14 cellular contexts compared by ENCODE assay signal in genomic region chr17:28537219-28537610, GRCh38.
DNase-seq lines count a peak whose midpoint lies in the region; ATAC-seq lines count a peak whose summit lies in the region.
"Had no signal": no experiment of that assay in that cellular context is flagged by ENCODE, and none has a peak within 500 bp of the region (broad histone marks: within the 10 kb centered on the region; RNA-seq: fewer than 3 reads in every experiment).

No MANE protein-coding gene starts in this region.

- no peak for DNase-seq in stimulated activated naive CD8-positive, alpha-beta T cell treated with anti-CD3 and anti-CD28 coated beads, Interleukin-15, amount 100 ng/mL, for 72 hours
- DNase-seq in stimulated activated naive CD8-positive, alpha-beta T cell treated with anti-CD3 and anti-CD28 coated beads, Interleukin-15, Interleukin-2, amounts not matched to agents 100 U/mL and 50 U/mL, for 24 hours: no peak
- DNase-seq in ecto neural progenitor cell (ENCODE audit: low spot score): peak; percentile 47
- DNase-seq in stimulated activated effector memory CD8-positive, alpha-beta T cell treated with anti-CD3 and anti-CD28 coated beads, Interleukin-12 subunit alpha, Interleukin-12 subunit beta, amount 100 ng/mL, for 72 hours (ENCODE audit: low spot score in 2 of 2): no peak
- DNase-seq in stimulated activated naive CD4-positive, alpha-beta T cell (lab: John Stamatoyannopoulos, UW): no peak
- DNase-seq: Caco-2; CD4-positive, CD25-positive, alpha-beta regulatory T cell; CD8-positive, alpha-beta memory T cell; H9 had no signal

- no peaks in the 10 kb centered on the region for H3K27me3 Mint-ChIP-seq in stimulated activated naive CD8-positive, alpha-beta T cell treated with anti-CD3 and anti-CD28 coated beads, Interleukin-15, amount 100 ng/mL, for 72 hours
- H3K27me3 Mint-ChIP-seq: B cell; CD4-positive, CD25-positive, alpha-beta regulatory T cell; CD8-positive, alpha-beta memory T cell had no signal

- H3K27ac Mint-ChIP-seq in stimulated activated naive CD8-positive, alpha-beta T cell treated with anti-CD3 and anti-CD28 coated beads, Interleukin-15, amount 100 ng/mL, for 72 hours: no peak overlapping the region
- peak overlapping the region; percentile 69 for H3K27ac Mint-ChIP-seq in stimulated activated effector memory CD8-positive, alpha-beta T cell treated with anti-CD3 and anti-CD28 coated beads, Interleukin-12 subunit alpha, Interleukin-12 subunit beta, amount 100 ng/mL, for 72 hours
- H3K27ac Mint-ChIP-seq: B cell; CD4-positive, CD25-positive, alpha-beta regulatory T cell; GM23338; H9; IgD-negative memory B cell had no signal

- H3K4me1 Mint-ChIP-seq in stimulated activated naive CD8-positive, alpha-beta T cell treated with anti-CD3 and anti-CD28 coated beads, Interleukin-15, amount 100 ng/mL, for 72 hours: no peaks in the 10 kb centered on the region
- H3K4me1 Mint-ChIP-seq in stimulated activated effector memory CD8-positive, alpha-beta T cell treated with anti-CD3 and anti-CD28 coated beads, Interleukin-12 subunit alpha, Interleukin-12 subunit beta, amount 100 ng/mL, for 72 hours: peaks cover 5% of the 10 kb centered on the region
- H3K4me1 Mint-ChIP-seq: B cell; CD8-positive, alpha-beta memory T cell had no signal

- H3K36me3 Mint-ChIP-seq in stimulated activated effector memory CD8-positive, alpha-beta T cell treated with anti-CD3 and anti-CD28 coated beads, Interleukin-12 subunit alpha, Interleukin-12 subunit beta, amount 100 ng/mL, for 72 hours: no peaks in the 10 kb centered on the region
- H3K36me3 Mint-ChIP-seq: CD4-positive, CD25-positive, alpha-beta regulatory T cell; CD8-positive, alpha-beta memory T cell; IgD-negative memory B cell had no signal

- H3K9me3 Mint-ChIP-seq in stimulated activated naive CD8-positive, alpha-beta T cell treated with anti-CD3 and anti-CD28 coated beads, Interleukin-15, amount 100 ng/mL, for 72 hours: no peaks in the 10 kb centered on the region
- H3K9me3 Mint-ChIP-seq in stimulated activated effector memory CD8-positive, alpha-beta T cell treated with anti-CD3 and anti-CD28 coated beads, Interleukin-12 subunit alpha, Interleukin-12 subunit beta, amount 100 ng/mL, for 72 hours: no peaks in the 10 kb centered on the region
- H3K9me3 Mint-ChIP-seq: CD8-positive, alpha-beta memory T cell; GM23338; H9; IgD-negative memory B cell had no signal

- ATAC-seq in stimulated activated naive CD8-positive, alpha-beta T cell treated with anti-CD3 and anti-CD28 coated beads, Interleukin-15, amount 100 ng/mL, for 72 hours: peak; percentile 19
- no peak for ATAC-seq in stimulated activated naive CD8-positive, alpha-beta T cell treated with anti-CD3 and anti-CD28 coated beads, Interleukin-15, Interleukin-2, amounts not matched to agents 100 U/mL and 50 U/mL, for 24 hours
- no peak for ATAC-seq in stimulated activated effector memory CD8-positive, alpha-beta T cell treated with anti-CD3 and anti-CD28 coated beads, Interleukin-12 subunit alpha, Interleukin-12 subunit beta, amount 100 ng/mL, for 72 hours
- no peak for ATAC-seq in GM18873 (IDR thresholded peaks at IDR 0.05; ENCODE audit: low FRiP score, unreplicated experiment)
- ATAC-seq in GM21737 (IDR thresholded peaks at IDR 0.05; ENCODE audit: unreplicated experiment): no peak
- ATAC-seq: GM23338 had no signal

- H3K4me3 Mint-ChIP-seq in stimulated activated naive CD8-positive, alpha-beta T cell treated with anti-CD3 and anti-CD28 coated beads, Interleukin-15, amount 100 ng/mL, for 72 hours: no peak overlapping the region
- no peak overlapping the region for H3K4me3 Mint-ChIP-seq in stimulated activated effector memory CD8-positive, alpha-beta T cell treated with anti-CD3 and anti-CD28 coated beads, Interleukin-12 subunit alpha, Interleukin-12 subunit beta, amount 100 ng/mL, for 72 hours
- H3K4me3 Mint-ChIP-seq: B cell; CD4-positive, CD25-positive, alpha-beta regulatory T cell; CD8-positive, alpha-beta memory T cell; GM23338; H9; IgD-negative memory B cell had no signal
